Comparison of ENCODE assay signal across 1 cellular context in genomic region chr14:29926228-29926627, GRCh38.
TF ChIP-seq lines count a peak whose summit lies in the region.

No MANE protein-coding gene starts in this region.

TF ChIP-seq in liver, 16 proteins besides CTCF, POLR2A, EP300 and RAD21 (continued from another document):
- TF ChIP-seq ZBTB33 (IDR thresholded peaks at IDR 0.05) (no peak), HNF4A (conservative IDR thresholded peaks at IDR 0.05) (no peak)
